Comparison of ENCODE assay signal across 19 cellular contexts in the genomic region with DNA sequence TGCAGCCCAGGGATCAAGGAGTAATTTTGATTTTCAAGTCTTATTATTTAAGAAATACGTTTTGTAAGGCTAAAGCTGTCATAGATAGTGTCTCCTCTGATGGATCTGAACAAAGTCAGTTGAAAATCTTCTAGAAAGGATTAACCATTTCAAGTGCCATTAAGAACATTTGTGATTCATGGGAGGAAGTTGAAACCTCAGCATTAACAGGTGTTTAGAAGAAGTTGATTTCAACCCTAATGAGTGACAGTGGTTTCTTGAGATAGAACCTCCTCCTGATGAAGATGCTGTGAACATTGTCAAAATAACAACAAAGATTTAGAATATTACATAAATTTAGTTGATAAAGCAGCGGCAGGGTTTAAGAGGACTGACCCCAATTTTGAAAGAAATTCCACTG.
A peak's percentile ranks its signal among the peaks of the same experiment; 100 is the strongest.
DNase-seq lines count a peak whose midpoint lies in the region; ATAC-seq and TF ChIP-seq lines count a peak whose summit lies in the region.
"Had no signal": no experiment of that assay in that cellular context is flagged by ENCODE, and none has a peak within 500 bp of the region (broad histone marks: within the 10 kb centered on the region; RNA-seq: fewer than 3 reads in every experiment).

No MANE protein-coding gene starts in this region.

- POLR2A ChIA-PET in CD4-positive, alpha-beta memory T cell (lab: Charles Lee; ENCODE audit: partially characterized antibody), result interaction anchor here (0.6 to 1.9 kb wide), 5 partner anchors 18 to 122 kb away, joined by 3 to 8 read pairs (median 3); no protein-coding TSS in a partner anchor

- no peak for ATAC-seq in central memory CD8-positive, alpha-beta T cell (replicated peaks; ENCODE audit: extremely low read depth, poor library complexity, severe bottlenecking)
- ATAC-seq in HG03159 (IDR thresholded peaks at IDR 0.05; ENCODE audit: unreplicated experiment) (no peak), HG02981 (IDR thresholded peaks at IDR 0.05; ENCODE audit: unreplicated experiment) (no peak)
- ATAC-seq: GM23338, HCT116, HepG2 had no signal

- H3K27me3 Mint-ChIP-seq in CD4-positive, alpha-beta memory T cell, result peaks cover 2% of the 10 kb centered on the region in 2 donors
- no peaks in the 10 kb centered on the region for H3K27me3 Mint-ChIP-seq in central memory CD8-positive, alpha-beta T cell

- no peak overlapping the region for H3K27ac ChIP-seq in CD4-positive, alpha-beta memory T cell (ENCODE audit: low read depth, low read length)
- no peak overlapping the region for H3K27ac ChIP-seq in OCI-LY3 (ENCODE audit: low read length)

- no peak for TF ChIP-seq CTCF in OCI-LY3 (IDR thresholded peaks at IDR 0.05; ENCODE audit: low read depth, low read length)

- peaks cover 38 to 92% (median 70%) of the 10 kb centered on the region in 4 donors for H3K4me1 Mint-ChIP-seq in CD4-positive, alpha-beta memory T cell
- H3K4me1 Mint-ChIP-seq in central memory CD8-positive, alpha-beta T cell, result peaks cover 82% of the 10 kb centered on the region

- H3K4me2 ChIP-seq in OCI-LY3 (ENCODE audit: low read length), result peak overlapping the region; percentile 4; the same call in 1 of the 2 replicates
- H3K4me2 ChIP-seq: GM23338 had no signal

- H3K9ac ChIP-seq in OCI-LY3 (ENCODE audit: low read length), result no peak overlapping the region

- H4K20me1 ChIP-seq in OCI-LY3 (ENCODE audit: insufficient read depth, low read length), result no peaks in the 10 kb centered on the region

- H3K9me3 ChIP-seq in CD4-positive, alpha-beta memory T cell (ENCODE audit: control insufficient read depth in 1 of 2, low read length in 2 of 2), result no peaks in the 10 kb centered on the region
- H3K9me3 ChIP-seq in OCI-LY3 (ENCODE audit: insufficient read depth, low read length), result no peaks in the 10 kb centered on the region
- H3K9me3 ChIP-seq: BE2C, Caco-2 had no signal

- peak in 1 of 5 donors; percentile 22 for DNase-seq in CD4-positive, alpha-beta memory T cell
- DNase-seq in central memory CD8-positive, alpha-beta T cell (ENCODE audit: low spot score in 2 of 2), result no peak
- DNase-seq in GOT3 (lab: John Stamatoyannopoulos, UW), result no peak
- DNase-seq in activated effector memory CD4-positive, alpha-beta T cell treated with anti-CD3 and anti-CD28 coated beads, Interleukin-2, amount 50 U/mL, for 16 hours, result no peak
- DNase-seq: ACHN, BE2C, Caco-2, H7, HFFc6, Kasumi-1, KG1 had no signal

- H3K4me3 ChIP-seq in CD4-positive, alpha-beta memory T cell (ENCODE audit: low read length in 2 of 2), result no peak overlapping the region
- H3K4me3 ChIP-seq in OCI-LY3 (ENCODE audit: low read length), result no peak overlapping the region
- H3K4me3 ChIP-seq: GM23338 had no signal

- peaks cover 86% of the 10 kb centered on the region for H3K4me1 ChIP-seq in CD4-positive, alpha-beta memory T cell (ENCODE audit: insufficient read depth, low read length)
- peaks cover 75% of the 10 kb centered on the region for H3K4me1 ChIP-seq in OCI-LY3 (ENCODE audit: low read length)
- H3K4me1 ChIP-seq: BE2C had no signal

- intact Hi-C loops in CD4-positive, alpha-beta memory T cell (cut with micrococcal nuclease), result loop anchor here (10.0 kb wide), 1 partner anchor 47 kb away; no protein-coding TSS in a partner anchor

- H2AFZ ChIP-seq in OCI-LY3 (ENCODE audit: low read depth, low read length), result no peak overlapping the region
- H2AFZ ChIP-seq: GM23338 had no signal

- CTCF ChIA-PET in CD4-positive, alpha-beta memory T cell (lab: Charles Lee; ENCODE audit: partially characterized antibody), result interaction anchor here (0.9 to 6.8 kb wide), 3 partner anchors 18 to 152 kb away, joined by 3 to 131 read pairs (median 22); a partner anchor contains a TSS

- H3K9me3 Mint-ChIP-seq in CD4-positive, alpha-beta memory T cell, result no peaks in the 10 kb centered on the region
- H3K9me3 Mint-ChIP-seq in central memory CD8-positive, alpha-beta T cell, result no peaks in the 10 kb centered on the region
- H3K9me3 Mint-ChIP-seq: GM23338, HFFc6, IgD-negative memory B cell had no signal

- peak overlapping the region in 6 of 8 donors; percentile 0 to 60 (median 18) for H3K4me3 Mint-ChIP-seq in CD4-positive, alpha-beta memory T cell
- H3K4me3 Mint-ChIP-seq in central memory CD8-positive, alpha-beta T cell, result no peak overlapping the region
- H3K4me3 Mint-ChIP-seq: CD14-positive monocyte, GM23338, HFFc6 had no signal

- H3K36me3 ChIP-seq in CD4-positive, alpha-beta memory T cell (ENCODE audit: insufficient read depth, low read length), result no peaks in the 10 kb centered on the region
- H3K36me3 ChIP-seq in OCI-LY3 (replicated peaks; ENCODE audit: low read depth, low read length), result no peaks in the 10 kb centered on the region
- H3K36me3 ChIP-seq: BE2C had no signal

- H3K36me3 Mint-ChIP-seq in CD4-positive, alpha-beta memory T cell, result no peaks in the 10 kb centered on the region
- peaks cover 3% of the 10 kb centered on the region for H3K36me3 Mint-ChIP-seq in central memory CD8-positive, alpha-beta T cell (ENCODE audit: insufficient read depth)
- H3K36me3 Mint-ChIP-seq: IgD-negative memory B cell had no signal

- no peaks in the 10 kb centered on the region for H3K27me3 ChIP-seq in CD4-positive, alpha-beta memory T cell (ENCODE audit: insufficient read depth, low read length)
- H3K27me3 ChIP-seq in OCI-LY3 (ENCODE audit: low read depth, low read length), result peaks cover 12% of the 10 kb centered on the region; the same call in 1 of the 2 replicates
- H3K27me3 ChIP-seq: BE2C had no signal

- H3K27ac Mint-ChIP-seq in CD4-positive, alpha-beta memory T cell, result peak overlapping the region in 6 of 7 donors; percentile 1 to 71 (median 35)
- H3K27ac Mint-ChIP-seq in central memory CD8-positive, alpha-beta T cell (ENCODE audit: low read depth), result peak overlapping the region; percentile 51
- H3K27ac Mint-ChIP-seq: CD14-positive monocyte, GM23338, HFFc6, IgD-negative memory B cell had no signal

- no peaks in the 10 kb centered on the region for H3K79me2 ChIP-seq in OCI-LY3 (ENCODE audit: low read length)
